Comparison of ENCODE assay signal across 1 cellular context in genomic region chr7:155198206-155198892, GRCh38.
TF ChIP-seq lines count a peak whose summit lies in the region.

No MANE protein-coding gene starts in this region.

TF ChIP-seq in K562, 482 proteins besides CTCF, POLR2A, EP300 and RAD21 (continued from another document and continues in another):
- TF ChIP-seq ZFP91 (CRISPR knock-in tag; IDR thresholded peaks at IDR 0.05), result no peak
- no peak for TF ChIP-seq DEAF1 (CRISPR knock-in tag; IDR thresholded peaks at IDR 0.05)
- no peak for TF ChIP-seq ZBTB12 (CRISPR knock-in tag; IDR thresholded peaks at IDR 0.05)
- TF ChIP-seq ELK3 (CRISPR knock-in tag; IDR thresholded peaks at IDR 0.05), result no peak
- peak; percentile 27; the same call in 1 of the 2 replicates for TF ChIP-seq MGA (IDR thresholded peaks at IDR 0.05)
- TF ChIP-seq MAX (CRISPR knock-in tag; IDR thresholded peaks at IDR 0.05), result 0 out of 2 replicates have a peak, but pooled peaks have one; percentile 18
- no peak for TF ChIP-seq ZFP30 (CRISPR knock-in tag; IDR thresholded peaks at IDR 0.05; ENCODE audit: borderline replicate concordance)
- TF ChIP-seq PYGO2 (tag; IDR thresholded peaks at IDR 0.05), result no peak
- TF ChIP-seq SMAD4 (CRISPR knock-in tag; conservative IDR thresholded peaks at IDR 0.05), result no peak
- no peak for TF ChIP-seq RNF219 (CRISPR knock-in tag; IDR thresholded peaks at IDR 0.05)
- TF ChIP-seq DNMT1 (IDR thresholded peaks at IDR 0.05), result no peak
- TF ChIP-seq SMAD3 (CRISPR knock-in tag; conservative IDR thresholded peaks at IDR 0.05), result no peak
- no peak for TF ChIP-seq ZNF24 (IDR thresholded peaks at IDR 0.05)
- no peak for TF ChIP-seq SMARCA5 (IDR thresholded peaks at IDR 0.05)
- TF ChIP-seq KHSRP (IDR thresholded peaks at IDR 0.05), result no peak
- TF ChIP-seq ZBTB17 (CRISPR knock-in tag; IDR thresholded peaks at IDR 0.05), result no peak
- 0 out of 4 replicates have a peak, but pooled peaks of 1 of the 2 experiments have one; percentile 25 for TF ChIP-seq MNT (conservative IDR thresholded peaks at IDR 0.05)
- TF ChIP-seq UBTF (IDR thresholded peaks at IDR 0.05; ENCODE audit: borderline replicate concordance in 1 of 2, low read depth in 2 of 2, low read length in 2 of 2), result no peak
- no peak for TF ChIP-seq TAF15 (IDR thresholded peaks at IDR 0.05; ENCODE audit: low read depth, low read length)
- TF ChIP-seq KDM4B (IDR thresholded peaks at IDR 0.05; ENCODE audit: borderline replicate concordance in 2 of 2, low read depth in 1 of 2), result 0 out of 4 replicates have a peak, but pooled peaks of 1 of the 2 experiments have one; percentile 12
- no peak for TF ChIP-seq ZNF3 (CRISPR knock-in tag; IDR thresholded peaks at IDR 0.05)
- TF ChIP-seq CREM (IDR thresholded peaks at IDR 0.05; ENCODE audit: low read depth), result peak; percentile 29; the same call in 1 of the 2 replicates
- TF ChIP-seq GATAD2A (IDR thresholded peaks at IDR 0.05), result no peak
- TF ChIP-seq DACH1 (IDR thresholded peaks at IDR 0.05; ENCODE audit: partially characterized antibody), result no peak
- TF ChIP-seq ZNF217 (CRISPR knock-in tag; IDR thresholded peaks at IDR 0.05), result no peak
- TF ChIP-seq NR3C1 (CRISPR knock-in tag; IDR thresholded peaks at IDR 0.05), result no peak
- TF ChIP-seq BRD9 (IDR thresholded peaks at IDR 0.05; ENCODE audit: low read depth, partially characterized antibody), result no peak
- no peak for TF ChIP-seq ATF2 (CRISPR knock-in tag; IDR thresholded peaks at IDR 0.05)
- TF ChIP-seq ETV6 (IDR thresholded peaks at IDR 0.05; ENCODE audit: borderline replicate concordance in 1 of 2, low read depth in 2 of 2, low read length in 1 of 2), result no peak
- no peak for TF ChIP-seq ETV6 (CRISPR knock-in tag; IDR thresholded peaks at IDR 0.05; ENCODE audit: borderline replicate concordance)
